In the genomic region with DNA sequence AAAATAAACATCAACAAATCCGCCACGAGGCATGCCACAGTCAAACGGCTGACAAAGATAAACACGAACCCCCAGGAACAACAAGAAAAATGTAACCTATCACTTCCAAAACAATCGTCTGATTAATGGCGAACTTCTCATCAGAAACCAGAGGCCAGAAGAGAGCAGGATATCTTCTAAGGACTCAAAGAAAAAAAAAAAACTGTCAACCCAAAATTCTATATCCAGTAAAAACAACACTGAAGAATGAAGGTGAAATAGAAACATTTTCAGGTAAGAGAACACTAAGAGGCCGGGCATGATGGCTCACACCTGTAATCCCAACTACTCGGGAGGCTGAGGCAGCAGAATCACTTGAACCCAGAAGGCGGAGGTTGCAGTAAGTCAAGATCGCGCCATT, we compare ENCODE assay signal across 27 cellular contexts.
"Had no signal": no experiment of that assay in that cellular context is flagged by ENCODE, and none has a peak within 500 bp of the region (broad histone marks: within the 10 kb centered on the region; RNA-seq: fewer than 3 reads in every experiment).

No MANE protein-coding gene starts in this region.

- DNase-seq: cortex of kidney; effector memory CD8-positive, alpha-beta T cell; foreskin keratinocyte; heart left ventricle; mesendoderm; midbrain; naive thymus-derived CD4-positive, alpha-beta T cell; psoas muscle; sigmoid colon; stimulated activated CD4-positive, alpha-beta T cell treated with anti-CD3 and anti-CD28 coated beads, Interleukin-2, amount 100 ng/mL, for 24 hours; stimulated activated CD4-positive, alpha-beta T cell treated with anti-CD3 and anti-CD28 coated beads, Interleukin-4, amount 100 ng/mL, for 4 hours; stimulated activated naive CD8-positive, alpha-beta T cell treated with anti-CD3 and anti-CD28 coated beads, Interleukin-15, Interleukin-2, amounts not matched to agents 100 U/mL and 50 U/mL, for 24 hours; substantia nigra; testis; tibial artery; upper lobe of left lung; uterus had no signal

- H3K9me3 ChIP-seq: psoas muscle, testis had no signal

- H3K4me1 ChIP-seq: foreskin keratinocyte, neural progenitor cell, psoas muscle, testis, tibial artery, upper lobe of left lung, uterus had no signal

- H3K9ac ChIP-seq: neural progenitor cell had no signal

- H3K27me3 ChIP-seq: foreskin keratinocyte, gastroesophageal sphincter, heart left ventricle, hepatocyte, neural progenitor cell, sigmoid colon, testis, tibial artery, upper lobe of left lung, uterus had no signal

- FAIRE-seq: kidney had no signal

- H3K36me3 ChIP-seq: uterus had no signal

- H3K4me2 ChIP-seq: hepatocyte, neural progenitor cell had no signal

- H3K27ac ChIP-seq: epithelial cell of prostate, foreskin keratinocyte, gastroesophageal sphincter, heart left ventricle, hepatocyte, neural progenitor cell, psoas muscle, sigmoid colon, testis, tibial artery, upper lobe of left lung, uterus had no signal

- H3K4me3 ChIP-seq: gastroesophageal sphincter, heart left ventricle, hepatocyte, neural progenitor cell, psoas muscle, sigmoid colon, testis, tibial artery, upper lobe of left lung, uterus had no signal

- H3K27ac Mint-ChIP-seq: nephron; neural progenitor cell; stimulated activated memory B cell treated with anti-CD40 and anti-IgM and Interleukin-4, amounts not matched to agents 10 μg/mL and 1 μg/mL and 100 μg/mL, for 72 hours had no signal

- H3K27me3 Mint-ChIP-seq: effector memory CD8-positive, alpha-beta T cell; naive thymus-derived CD4-positive, alpha-beta T cell; stimulated activated memory B cell treated with anti-CD40 and anti-IgM and Interleukin-4, amounts not matched to agents 10 μg/mL and 1 μg/mL and 100 μg/mL, for 72 hours had no signal

- ATAC-seq: effector memory CD8-positive, alpha-beta T cell; esophagus mucosa; foreskin keratinocyte; gastroesophageal sphincter; heart left ventricle; left lobe of liver; naive thymus-derived CD4-positive, alpha-beta T cell; psoas muscle; right cardiac atrium; stimulated activated memory B cell treated with anti-CD40 and anti-IgM and Interleukin-4, amounts not matched to agents 10 μg/mL and 1 μg/mL and 100 μg/mL, for 72 hours; stimulated activated naive CD8-positive, alpha-beta T cell treated with anti-CD3 and anti-CD28 coated beads, Interleukin-15, Interleukin-2, amounts not matched to agents 100 U/mL and 50 U/mL, for 24 hours had no signal

- H2AFZ ChIP-seq: hepatocyte, neural progenitor cell had no signal

- H3K4me3 Mint-ChIP-seq: effector memory CD8-positive, alpha-beta T cell; naive thymus-derived CD4-positive, alpha-beta T cell; nephron; neural progenitor cell; stimulated activated memory B cell treated with anti-CD40 and anti-IgM and Interleukin-4, amounts not matched to agents 10 μg/mL and 1 μg/mL and 100 μg/mL, for 72 hours had no signal

- H3K4me1 Mint-ChIP-seq: nephron, neural progenitor cell had no signal
